ENCODE assay signal across 8 cellular contexts in genomic region chr6:89818977-89819335, GRCh38. TPM values are rescaled to one million over a fixed set of nuclear protein-coding genes. Genes with fewer than 3 reads are reported as not detected.
DNase-seq lines count a peak whose midpoint lies in the region; ATAC-seq and TF ChIP-seq lines count a peak whose summit lies in the region.

No MANE protein-coding gene starts in this region.

- H3K27me3 ChIP-seq in BE2C (no peaks in the 10 kb centered on the region), dorsolateral prefrontal cortex (no peaks in the 10 kb centered on the region), thyroid gland (no peaks in the 10 kb centered on the region)

- ATAC-seq in GM19035 (IDR thresholded peaks at IDR 0.05; ENCODE audit: unreplicated experiment) (peak; percentile 33), HG03175 (IDR thresholded peaks at IDR 0.05; ENCODE audit: unreplicated experiment) (peak; percentile 27)

- H3K9me3 ChIP-seq in BE2C (no peaks in the 10 kb centered on the region), thyroid gland (no peaks in the 10 kb centered on the region)

- no peak for DNase-seq in BE2C
- DNase-seq in RPMI7951 (ENCODE audit: low read depth) = peak; percentile 24
- peak in 2 of 10 donors; percentile 17 to 30 for DNase-seq in dorsolateral prefrontal cortex
- peak; percentile 40 to 54 for DNase-seq in lung microvascular endothelial cell (ENCODE audit: low read depth in 2 of 2)
- DNase-seq in thyroid gland = peak; percentile 37 to 44
- no peak for DNase-seq in NCI-H510A (lab: John Stamatoyannopoulos, UW)

- peak overlapping the region in 54 of 59 donors; percentile 10 to 92 (median 76) for H3K27ac ChIP-seq in dorsolateral prefrontal cortex
- peak overlapping the region; percentile 84 to 92 (median 88) for H3K27ac ChIP-seq in thyroid gland

- no peak for TF ChIP-seq CTCF in BE2C (IDR thresholded peaks at IDR 0.05; ENCODE audit: low read depth, low read length)
- TF ChIP-seq CTCF in dorsolateral prefrontal cortex (IDR thresholded peaks at IDR 0.05 in 54 of 56, conservative IDR thresholded peaks at IDR 0.05 in 2 of 56; ENCODE audit: low read depth in 1 of 56, partially characterized antibody in 56 of 56) = no peak
- no peak for TF ChIP-seq CTCF in thyroid gland (IDR thresholded peaks at IDR 0.05)

- peak overlapping the region; percentile 75 for H3K4me3 ChIP-seq in BE2C (ENCODE audit: low read depth, low read length)
- H3K4me3 ChIP-seq in dorsolateral prefrontal cortex = peak overlapping the region; percentile 62 to 99 (median 89)
- peak overlapping the region; percentile 59 to 78 (median 59) for H3K4me3 ChIP-seq in thyroid gland (replicated peaks in 1 of 3)

- H3K4me1 ChIP-seq in BE2C = peaks cover 6% of the 10 kb centered on the region
- H3K4me1 ChIP-seq in thyroid gland = peaks cover 11 to 13% of the 10 kb centered on the region in 2 donors

- peaks cover 3% of the 10 kb centered on the region for H3K36me3 ChIP-seq in BE2C
- no peaks in the 10 kb centered on the region for H3K36me3 ChIP-seq in thyroid gland

- TF ChIP-seq POLR2A in thyroid gland (IDR thresholded peaks at IDR 0.05) = peak in 1 of 2 donors; percentile 8

- intact Hi-C loops in dorsolateral prefrontal cortex (cut with DNase I) (no loop called here), thyroid gland (cut with DNase I) (no loop called here)

- WGBS in thyroid gland, 2 donors = 0% methylated on average over 14 of the region's 14 CpGs

RNA-seq across cellular contexts. Expression of gene MDN1, which starts 0.6 kb away (rescaled TPM):
- 51.2 TPM for polyA plus RNA-seq in BE2C (2012; ENCODE audit: insufficient read depth, insufficient read length, low read depth)
- total RNA-seq in RPMI7951 (2014; rRNA removed; shearing (Covaris generic)) = 10.0 and 14.2 TPM in 2 replicates
- 10 to 100 TPM; 51.0 to 84.3 (median 67.6) TPM for total RNA-seq in dorsolateral prefrontal cortex
- 13.5 and 18.3 TPM in 2 replicates for total RNA-seq in lung microvascular endothelial cell
- total RNA-seq in thyroid gland = 10 to 100 TPM; 32.0 to 44.7 (median 40.1) TPM

RNA-seq across cellular contexts. Expression of gene CASP8AP2, which starts 10.7 kb away (rescaled TPM):
- 11.4 TPM for polyA plus RNA-seq in BE2C (2012; ENCODE audit: insufficient read depth, insufficient read length, low read depth)
- total RNA-seq in RPMI7951 (2014; rRNA removed; shearing (Covaris generic)) = 16.3 and 17.8 TPM in 2 replicates
- total RNA-seq in dorsolateral prefrontal cortex (10 to 100 TPM; 19.0 to 31.0 (median 24.1) TPM), lung microvascular endothelial cell (7.4 and 10.7 TPM in 2 replicates), thyroid gland (10 to 100 TPM; 16.4 to 22.6 (median 18.0) TPM)

Comparison
In these comparisons a context has a peak if more than half of its experiments do, and no peak if none do; other contexts are left out.
1. DNase-seq: peak in RPMI7951 (single experiment), lung microvascular endothelial cell (2 of 2) and thyroid gland (2 of 2); none in BE2C (single experiment) and NCI-H510A (single experiment).
2. Peak in every context shown above with its lines, with median percentiles within 50 percentile points of each other: H3K4me3 ChIP-seq.